8 cellular contexts compared by ENCODE assay signal in genomic region chr22:20111045-20111688, GRCh38. TPM values are rescaled to one million over a fixed set of nuclear protein-coding genes. Genes with fewer than 3 reads are reported as not detected.
DNase-seq lines count a peak whose midpoint lies in the region; ATAC-seq lines count a peak whose summit lies in the region.

No MANE protein-coding gene starts in this region.

- H3K4me3 Mint-ChIP-seq in activated CD8-positive, alpha-beta memory T cell treated with anti-CD3 and anti-CD28 coated beads, Interleukin-2, amount 10 ng/mL, durations not matched to agents 7 days and 5 days = no peak overlapping the region

- H3K4me1 Mint-ChIP-seq in activated CD8-positive, alpha-beta memory T cell treated with anti-CD3 and anti-CD28 coated beads, Interleukin-2, amount 10 ng/mL, durations not matched to agents 7 days and 5 days = peaks cover 43% of the 10 kb centered on the region

- peak; percentile 70 for ATAC-seq in activated CD8-positive, alpha-beta memory T cell treated with anti-CD3 and anti-CD28 coated beads, Interleukin-2, amount 10 ng/mL, durations not matched to agents 7 days and 5 days
- ATAC-seq in GM21576 (IDR thresholded peaks at IDR 0.05; ENCODE audit: unreplicated experiment) (no peak), HG02973 (IDR thresholded peaks at IDR 0.05; ENCODE audit: unreplicated experiment) (no peak)

- H3K27ac Mint-ChIP-seq in activated CD8-positive, alpha-beta memory T cell treated with anti-CD3 and anti-CD28 coated beads, Interleukin-2, amount 10 ng/mL, durations not matched to agents 7 days and 5 days = peak overlapping the region; percentile 82

- H3K36me3 Mint-ChIP-seq in activated CD8-positive, alpha-beta memory T cell treated with anti-CD3 and anti-CD28 coated beads, Interleukin-2, amount 10 ng/mL, durations not matched to agents 7 days and 5 days = peaks cover 20% of the 10 kb centered on the region

- H3K9me3 Mint-ChIP-seq in activated CD8-positive, alpha-beta memory T cell treated with anti-CD3 and anti-CD28 coated beads, Interleukin-2, amount 10 ng/mL, durations not matched to agents 7 days and 5 days (ENCODE audit: low read depth) = no peaks in the 10 kb centered on the region

- DNase-seq in NCI-H748 (lab: John Stamatoyannopoulos, UW; ENCODE audit: unreplicated experiment) (peak; percentile 17), NCI-H748 treated with DMSO at 0.1 percent for 48 hours (lab: John Stamatoyannopoulos, UW) (no peak), KBM-7 (peak; percentile 66), iris pigment epithelial cell (ENCODE audit: low read depth) (peak; percentile 29), hippocampal formation (lab: John Stamatoyannopoulos, UW) (no peak)
- peak; percentile 65 for DNase-seq in activated CD8-positive, alpha-beta memory T cell treated with anti-CD3 and anti-CD28 coated beads, Interleukin-2, amount 10 ng/mL, durations not matched to agents 7 days and 5 days

- in situ Hi-C loops in KBM-7 (cut with MboI; ENCODE audit: low pct_unique_long_range_greater_than_20kb, low sequenced_read_pairs) = no loop called here

- H3K27me3 Mint-ChIP-seq in activated CD8-positive, alpha-beta memory T cell treated with anti-CD3 and anti-CD28 coated beads, Interleukin-2, amount 10 ng/mL, durations not matched to agents 7 days and 5 days = no peaks in the 10 kb centered on the region

- CTCF ChIA-PET in activated CD8-positive, alpha-beta memory T cell treated with anti-CD3 and anti-CD28 coated beads, Interleukin-2, amount 10 ng/mL, durations not matched to agents 7 days and 5 days (lab: Charles Lee) = interaction anchor here (0.7 to 2.9 kb wide), 15 partner anchors 9 to 157 kb away, joined by 3 to 21 read pairs (median 5); no protein-coding TSS in a partner anchor

RNA-seq across cellular contexts. Expression of gene RANBP1, which starts 4.7 kb away (rescaled TPM):
- total RNA-seq in activated CD8-positive, alpha-beta memory T cell treated with anti-CD3 and anti-CD28 coated beads, Interleukin-2, amount 10 ng/mL, durations not matched to agents 7 days and 5 days = 100 to 1,000 TPM; 318 to 345 TPM

RNA-seq across cellular contexts. Expression of gene TRMT2A, which starts 5.9 kb away (rescaled TPM):
- 100 to 1,000 TPM in 1 of 2 experiments, 10 to 100 TPM in 1; 98.1 to 140 TPM for total RNA-seq in activated CD8-positive, alpha-beta memory T cell treated with anti-CD3 and anti-CD28 coated beads, Interleukin-2, amount 10 ng/mL, durations not matched to agents 7 days and 5 days

RNA-seq across cellular contexts. Expression of gene ZDHHC8, which starts 20.4 kb away (rescaled TPM):
- 10 to 100 TPM; 57.9 to 66.3 TPM for total RNA-seq in activated CD8-positive, alpha-beta memory T cell treated with anti-CD3 and anti-CD28 coated beads, Interleukin-2, amount 10 ng/mL, durations not matched to agents 7 days and 5 days

RNA-seq across cellular contexts. Expression of gene DGCR8, which starts 31.1 kb away (rescaled TPM):
- total RNA-seq in activated CD8-positive, alpha-beta memory T cell treated with anti-CD3 and anti-CD28 coated beads, Interleukin-2, amount 10 ng/mL, durations not matched to agents 7 days and 5 days = 10 to 100 TPM; 70.4 to 71.9 TPM

RNA-seq across cellular contexts. Expression of gene CCDC188, which starts 39.7 kb away (rescaled TPM):
- total RNA-seq in activated CD8-positive, alpha-beta memory T cell treated with anti-CD3 and anti-CD28 coated beads, Interleukin-2, amount 10 ng/mL, durations not matched to agents 7 days and 5 days = not detected

Comparison
In these comparisons a context has a peak if more than half of its experiments do, and no peak if none do; other contexts are left out.
1. DNase-seq: peak in NCI-H748 (single experiment), KBM-7 (single experiment), activated CD8-positive, alpha-beta memory T cell treated with anti-CD3 and anti-CD28 coated beads, Interleukin-2, amount 10 ng/mL, durations not matched to agents 7 days and 5 days (single experiment) and iris pigment epithelial cell (single experiment); none in NCI-H748 treated with DMSO at 0.1 percent for 48 hours (single experiment) and hippocampal formation (0 of 2).